In genomic region chr22:22110548-22111266, GRCh38 we compare ENCODE assay signal across 8 cellular contexts.
A peak's percentile ranks its signal among the peaks of the same experiment; 100 is the strongest.
DNase-seq lines count a peak whose midpoint lies in the region; ATAC-seq, FAIRE-seq and TF ChIP-seq lines count a peak whose summit lies in the region.

No MANE protein-coding gene starts in this region.

- H3K27ac ChIP-seq in CD8-positive, alpha-beta T cell (ENCODE audit: low read depth, low read length) = no peak overlapping the region
- H3K27ac ChIP-seq in adrenal gland = no peak overlapping the region

- ATAC-seq in CD8-positive, alpha-beta T cell = peak; percentile 67
- peak; percentile 87 for ATAC-seq in HG02840 (IDR thresholded peaks at IDR 0.05; ENCODE audit: low FRiP score, unreplicated experiment)

- no peaks in the 10 kb centered on the region for H3K9me3 ChIP-seq in CD8-positive, alpha-beta T cell (ENCODE audit: low read length)
- H3K9me3 ChIP-seq in adrenal gland (replicated peaks in 1 of 3) = no peaks in the 10 kb centered on the region

- no peak for TF ChIP-seq POLR2A in adrenal gland (IDR thresholded peaks at IDR 0.05)

- peak in 1 of 7 experiments; percentile 47 for DNase-seq in CD8-positive, alpha-beta T cell
- DNase-seq in GM18507 (ENCODE audit: extremely low spot score, insufficient read length, low read depth) = peak; percentile 62
- peak; percentile 19 for DNase-seq in NCI-H1694 (lab: John Stamatoyannopoulos, UW)
- DNase-seq in adrenal gland = peak in 5 of 7 donors; percentile 25 to 63 (median 27)
- DNase-seq in iPS-NIHi11 (ENCODE audit: low spot score) = peak; percentile 73
- peak; percentile 12 to 25 (median 16) for DNase-seq in stimulated activated CD4-positive, alpha-beta T cell treated with anti-CD3 and anti-CD28 coated beads, TNF-alpha, amount 100 ng/mL, for 48 hours (ENCODE audit: low read depth in 3 of 3)
- no peak for DNase-seq in SHP77 treated with DMSO at 0.1 percent for 48 hours (lab: John Stamatoyannopoulos, UW)

- peak; percentile 90 for FAIRE-seq in GM18507 (lab: Jason Lieb, UNC)

- no peaks in the 10 kb centered on the region for H3K36me3 ChIP-seq in CD8-positive, alpha-beta T cell (ENCODE audit: insufficient read depth, low read length)
- no peaks in the 10 kb centered on the region for H3K36me3 ChIP-seq in adrenal gland (replicated peaks in 1 of 2)

- no peak overlapping the region for H3K4me3 Mint-ChIP-seq in CD8-positive, alpha-beta T cell

- no peaks in the 10 kb centered on the region for H3K4me1 ChIP-seq in CD8-positive, alpha-beta T cell (ENCODE audit: insufficient read depth, low read length)
- no peaks in the 10 kb centered on the region for H3K4me1 ChIP-seq in adrenal gland (replicated peaks in 1 of 2)

- H3K9me3 Mint-ChIP-seq in CD8-positive, alpha-beta T cell = no peaks in the 10 kb centered on the region

- H3K27me3 Mint-ChIP-seq in CD8-positive, alpha-beta T cell (ENCODE audit: low read depth) = no peaks in the 10 kb centered on the region

- CTCF ChIA-PET in CD8-positive, alpha-beta T cell (lab: Charles Lee) = interaction anchor here (0.7 to 1.1 kb wide), 2 partner anchors 9 to 173 kb away, joined by 3 read pairs; no protein-coding TSS in a partner anchor

- no peaks in the 10 kb centered on the region for H3K36me3 Mint-ChIP-seq in CD8-positive, alpha-beta T cell

- H3K27me3 ChIP-seq in CD8-positive, alpha-beta T cell (ENCODE audit: insufficient read depth, low read length) = no peaks in the 10 kb centered on the region
- no peaks in the 10 kb centered on the region for H3K27me3 ChIP-seq in adrenal gland

- H3K27ac Mint-ChIP-seq in CD8-positive, alpha-beta T cell = no peak overlapping the region

- WGBS in adrenal gland, 4 donors = 60 to 72% (median 64%) methylated on average over 6 to 7 of the region's 7 CpGs

- peaks cover 9% of the 10 kb centered on the region for H3K4me1 Mint-ChIP-seq in CD8-positive, alpha-beta T cell (ENCODE audit: low read depth)

- no peak overlapping the region for H3K4me3 ChIP-seq in CD8-positive, alpha-beta T cell (ENCODE audit: low read depth, low read length)
- no peak overlapping the region for H3K4me3 ChIP-seq in adrenal gland

- TF ChIP-seq CTCF in CD8-positive, alpha-beta T cell (IDR thresholded peaks at IDR 0.05) = peak; percentile 15
- TF ChIP-seq CTCF in adrenal gland (IDR thresholded peaks at IDR 0.05) = peak in 4 of 6 experiments; percentile 25 to 47 (median 27)

- intact Hi-C loops in CD8-positive, alpha-beta T cell (cut with DNase I, micrococcal nuclease) = no loop called here
- intact Hi-C loops in adrenal gland (cut with DNase I) = no loop called here

- POLR2A ChIA-PET in CD8-positive, alpha-beta T cell (lab: Charles Lee) = no interaction called here
